Comparison of ENCODE assay signal across 1 cellular context in the genomic region with DNA sequence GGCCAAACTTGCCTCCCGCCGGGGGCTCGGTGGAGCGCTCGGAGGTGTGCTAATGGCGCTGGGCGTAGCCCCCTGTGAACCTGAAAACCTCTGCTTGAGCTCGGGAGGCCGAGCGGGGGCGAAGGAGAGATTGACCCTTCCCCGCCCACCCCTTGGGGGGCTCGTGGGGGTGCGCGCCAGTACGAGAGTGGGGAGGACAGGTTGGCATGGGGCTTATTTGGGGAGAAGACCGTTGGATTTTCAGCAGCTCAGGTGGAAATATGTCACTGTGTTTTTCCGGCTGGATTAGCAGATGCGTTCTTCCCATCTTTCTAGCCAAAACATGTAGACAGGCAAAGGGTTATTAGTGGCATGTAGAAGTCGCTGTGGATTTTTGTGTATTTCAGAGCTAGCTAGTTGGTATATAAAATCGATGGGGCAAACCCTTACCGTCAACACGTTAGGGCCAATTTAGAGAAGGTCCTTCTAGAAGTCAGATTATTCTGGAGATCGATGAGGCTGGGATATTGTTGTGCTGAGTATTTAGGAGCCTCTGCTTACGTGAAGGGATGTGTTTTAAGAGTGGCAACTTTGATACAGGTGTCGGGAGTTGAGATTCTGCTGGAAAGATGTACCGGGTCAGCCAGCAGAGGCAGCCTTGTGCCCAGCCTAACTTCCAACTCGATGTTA.
TF ChIP-seq lines count a peak whose summit lies in the region.

No MANE protein-coding gene starts in this region.

TF ChIP-seq in WTC11, 78 proteins besides CTCF, POLR2A, EP300 and RAD21 (continued from another document):
- TF ChIP-seq, protein P1, sequence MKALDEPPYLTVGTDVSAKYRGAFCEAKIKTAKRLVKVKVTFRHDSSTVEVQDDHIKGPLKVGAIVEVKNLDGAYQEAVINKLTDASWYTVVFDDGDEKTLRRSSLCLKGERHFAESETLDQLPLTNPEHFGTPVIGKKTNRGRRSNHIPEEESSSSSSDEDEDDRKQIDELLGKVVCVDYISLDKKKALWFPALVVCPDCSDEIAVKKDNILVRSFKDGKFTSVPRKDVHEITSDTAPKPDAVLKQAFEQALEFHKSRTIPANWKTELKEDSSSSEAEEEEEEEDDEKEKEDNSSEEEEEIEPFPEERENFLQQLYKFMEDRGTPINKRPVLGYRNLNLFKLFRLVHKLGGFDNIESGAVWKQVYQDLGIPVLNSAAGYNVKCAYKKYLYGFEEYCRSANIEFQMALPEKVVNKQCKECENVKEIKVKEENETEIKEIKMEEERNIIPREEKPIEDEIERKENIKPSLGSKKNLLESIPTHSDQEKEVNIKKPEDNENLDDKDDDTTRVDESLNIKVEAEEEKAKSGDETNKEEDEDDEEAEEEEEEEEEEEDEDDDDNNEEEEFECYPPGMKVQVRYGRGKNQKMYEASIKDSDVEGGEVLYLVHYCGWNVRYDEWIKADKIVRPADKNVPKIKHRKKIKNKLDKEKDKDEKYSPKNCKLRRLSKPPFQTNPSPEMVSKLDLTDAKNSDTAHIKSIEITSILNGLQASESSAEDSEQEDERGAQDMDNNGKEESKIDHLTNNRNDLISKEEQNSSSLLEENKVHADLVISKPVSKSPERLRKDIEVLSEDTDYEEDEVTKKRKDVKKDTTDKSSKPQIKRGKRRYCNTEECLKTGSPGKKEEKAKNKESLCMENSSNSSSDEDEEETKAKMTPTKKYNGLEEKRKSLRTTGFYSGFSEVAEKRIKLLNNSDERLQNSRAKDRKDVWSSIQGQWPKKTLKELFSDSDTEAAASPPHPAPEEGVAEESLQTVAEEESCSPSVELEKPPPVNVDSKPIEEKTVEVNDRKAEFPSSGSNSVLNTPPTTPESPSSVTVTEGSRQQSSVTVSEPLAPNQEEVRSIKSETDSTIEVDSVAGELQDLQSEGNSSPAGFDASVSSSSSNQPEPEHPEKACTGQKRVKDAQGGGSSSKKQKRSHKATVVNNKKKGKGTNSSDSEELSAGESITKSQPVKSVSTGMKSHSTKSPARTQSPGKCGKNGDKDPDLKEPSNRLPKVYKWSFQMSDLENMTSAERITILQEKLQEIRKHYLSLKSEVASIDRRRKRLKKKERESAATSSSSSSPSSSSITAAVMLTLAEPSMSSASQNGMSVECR (CRISPR knock-in tag; IDR thresholded peaks at IDR 0.05; ENCODE audit: borderline replicate concordance): 0 out of 2 replicates have a peak, but pooled peaks have one; percentile 11
TF ChIP-seq in WTC11: peak in this region for 3.
